19 cellular contexts compared by ENCODE assay signal in the genomic region with DNA sequence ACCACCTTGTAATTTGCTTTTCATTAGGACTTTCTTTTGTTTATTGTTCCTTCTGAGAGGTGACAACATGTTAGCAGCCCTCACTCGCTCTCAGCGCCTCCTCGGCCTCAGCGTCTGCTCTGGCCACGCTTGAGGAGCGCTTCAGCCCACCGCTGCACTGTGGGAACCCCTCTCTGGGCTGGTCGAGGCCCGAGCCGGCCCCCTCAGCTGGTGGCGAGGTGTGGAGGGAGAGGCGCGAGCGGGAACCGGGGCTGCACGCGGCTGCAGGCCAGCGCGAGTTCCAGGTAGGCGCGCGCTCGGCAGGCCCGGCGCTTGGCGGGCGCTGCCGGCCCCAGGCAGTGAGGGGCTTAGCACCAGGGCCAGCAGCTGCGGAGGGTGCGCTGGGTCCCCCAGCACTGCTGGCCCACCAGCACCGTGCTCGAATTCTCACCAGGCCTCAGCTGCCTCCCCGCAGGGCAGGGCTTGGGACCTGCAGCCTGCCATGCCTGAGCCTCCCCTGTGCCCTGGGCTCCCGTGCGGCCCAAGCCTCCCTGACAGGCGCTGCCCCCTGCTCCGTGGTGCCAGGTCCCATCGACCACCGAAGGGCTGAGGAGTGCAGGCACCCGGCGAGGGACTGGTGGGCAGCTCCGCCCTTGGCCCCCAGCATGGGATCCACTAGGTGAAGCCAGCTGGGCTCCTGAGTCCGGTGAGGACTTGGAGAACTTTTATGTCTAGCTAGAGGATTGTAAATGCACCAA.
"Had no signal": no experiment of that assay in that cellular context is flagged by ENCODE, and none has a peak within 500 bp of the region (broad histone marks: within the 10 kb centered on the region; RNA-seq: fewer than 3 reads in every experiment).

No MANE protein-coding gene starts in this region.

- H3K27ac ChIP-seq: coronary artery, dorsolateral prefrontal cortex, esophagus muscularis mucosa, gastrocnemius medialis, heart right ventricle, left lung, lower lobe of right lung had no signal

- H3K27ac Mint-ChIP-seq: mesothelial cell of epicardium had no signal

- H3K4me1 Mint-ChIP-seq: mesothelial cell of epicardium had no signal

- H3K9me3 Mint-ChIP-seq: mesothelial cell of epicardium had no signal

- H3K4me1 ChIP-seq: esophagus muscularis mucosa, gastrocnemius medialis, heart right ventricle, left lung, lower lobe of right lung had no signal

- H3K36me3 Mint-ChIP-seq: mesothelial cell of epicardium had no signal

- ATAC-seq: gastrocnemius medialis, heart right ventricle, left cardiac atrium, left lung, left ventricle myocardium superior, lower lobe of right lung, mucosa of descending colon had no signal

- H3K4me3 Mint-ChIP-seq: mesothelial cell of epicardium had no signal

- H3K36me3 ChIP-seq: esophagus muscularis mucosa, gastrocnemius medialis, heart right ventricle, left lung, lower lobe of right lung had no signal

- DNase-seq: dermis blood vessel endothelial cell; dorsolateral prefrontal cortex; effector CD4-positive, alpha-beta T cell; effector memory CD4-positive, alpha-beta T cell; foreskin melanocyte; gastrocnemius medialis; glutamatergic neuron; head of caudate nucleus; heart right ventricle; hippocampal formation; left cardiac atrium; left lung; left ventricle myocardium superior; lower lobe of right lung; mesenchymal stem cell had no signal

- H3K27me3 ChIP-seq: dorsolateral prefrontal cortex, gastrocnemius medialis, left lung had no signal

- H3K9me3 ChIP-seq: esophagus muscularis mucosa, gastrocnemius medialis, heart right ventricle, lower lobe of right lung, mucosa of descending colon had no signal

- H3K4me3 ChIP-seq: coronary artery, dorsolateral prefrontal cortex, esophagus muscularis mucosa, gastrocnemius medialis, heart right ventricle, left lung, lower lobe of right lung, mucosa of descending colon had no signal
